ENCODE assay signal across 8 cellular contexts in the genomic region with DNA sequence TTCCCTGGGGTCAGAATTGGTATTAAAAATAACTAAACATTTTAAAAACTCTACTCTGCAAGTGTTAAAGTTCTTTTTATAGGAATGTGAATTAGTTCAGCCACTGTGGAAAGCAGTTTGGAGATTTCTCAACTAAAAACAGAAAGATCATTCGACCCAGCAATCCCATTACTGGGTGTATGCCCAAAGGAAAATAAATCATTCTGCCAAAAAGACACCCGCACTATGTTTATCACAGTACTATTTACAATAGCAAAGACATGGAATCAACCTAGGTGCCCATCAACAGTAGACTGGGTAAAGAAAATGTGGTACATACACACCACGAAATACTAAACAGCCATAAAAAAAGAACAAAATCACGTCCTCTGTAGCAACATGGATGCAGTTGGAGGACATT. TPM values are rescaled to one million over a fixed set of nuclear protein-coding genes. Genes with fewer than 3 reads are reported as not detected.
A peak's percentile ranks its signal among the peaks of the same experiment; 100 is the strongest.
DNase-seq lines count a peak whose midpoint lies in the region; ATAC-seq and TF ChIP-seq lines count a peak whose summit lies in the region.

No MANE protein-coding gene starts in this region.

- H3K27me3 ChIP-seq in left ventricle myocardium inferior (ENCODE audit: low read depth) (peaks cover 9% of the 10 kb centered on the region), right lobe of liver (no peaks in the 10 kb centered on the region)

- WGBS in right lobe of liver (ENCODE audit: insufficient coverage, low coverage, low lambda C conversion rate, missing lambda C conversion rate), result 29% methylated on average over 4 of the region's 4 CpGs

- H3K9me3 Mint-ChIP-seq in brain, result peaks cover 0 to 3% (median 0%) of the 10 kb centered on the region in 5 experiments
- peaks cover 3% of the 10 kb centered on the region for H3K9me3 Mint-ChIP-seq in type B pancreatic cell

- TF ChIP-seq POLR2A in right lobe of liver (IDR thresholded peaks at IDR 0.05), result no peak

- H3K27ac Mint-ChIP-seq in brain (no peak overlapping the region), type B pancreatic cell (no peak overlapping the region)

- peaks cover 38% of the 10 kb centered on the region for H3K4me1 ChIP-seq in left ventricle myocardium inferior
- peaks cover 0 to 18% (median 2%) of the 10 kb centered on the region in 4 donors for H3K4me1 ChIP-seq in right lobe of liver

- TF ChIP-seq CTCF in left ventricle myocardium inferior (IDR thresholded peaks at IDR 0.05; ENCODE audit: borderline replicate concordance) (no peak), brain (conservative IDR thresholded peaks at IDR 0.05) (no peak), right lobe of liver (IDR thresholded peaks at IDR 0.05) (no peak), type B pancreatic cell (conservative IDR thresholded peaks at IDR 0.05) (no peak)

- H3K27ac ChIP-seq in left ventricle myocardium inferior (replicated peaks), result peak overlapping the region; percentile 85
- H3K27ac ChIP-seq in right lobe of liver, result peak overlapping the region; percentile 6 to 61 (median 16)

- peak overlapping the region; percentile 72 for H3K4me3 ChIP-seq in left ventricle myocardium inferior
- peak overlapping the region; percentile 40 to 69 (median 58) for H3K4me3 ChIP-seq in right lobe of liver

- H3K36me3 Mint-ChIP-seq in brain, result peaks cover 21% of the 10 kb centered on the region
- peaks cover 14% of the 10 kb centered on the region for H3K36me3 Mint-ChIP-seq in type B pancreatic cell

- H3K36me3 ChIP-seq in left ventricle myocardium inferior, result peaks cover 10% of the 10 kb centered on the region
- no peaks in the 10 kb centered on the region for H3K36me3 ChIP-seq in right lobe of liver

- H3K4me1 Mint-ChIP-seq in brain, result peaks cover 11% of the 10 kb centered on the region
- peaks cover 3% of the 10 kb centered on the region for H3K4me1 Mint-ChIP-seq in type B pancreatic cell (ENCODE audit: unreplicated experiment)

- DNase-seq in left ventricle myocardium inferior (no peak), left cardiac atrium (no peak), right lobe of liver (no peak), type B pancreatic cell (ENCODE audit: extremely low spot score, unreplicated experiment) (no peak), mucosa of gallbladder (ENCODE audit: low spot score) (no peak), G401 (ENCODE audit: low spot score) (no peak), GM03348 (ENCODE audit: low spot score) (no peak)

- H3K27me3 Mint-ChIP-seq in brain, result peaks cover 24% of the 10 kb centered on the region
- peaks cover 44% of the 10 kb centered on the region for H3K27me3 Mint-ChIP-seq in type B pancreatic cell

- ATAC-seq in left cardiac atrium (no peak), right lobe of liver (peak; percentile 56 to 70 (median 67))

- peak overlapping the region; percentile 65 to 80 (median 73) for H3K4me3 Mint-ChIP-seq in brain
- H3K4me3 Mint-ChIP-seq in type B pancreatic cell, result peak overlapping the region; percentile 68

- intact Hi-C loops in left ventricle myocardium inferior (cut with micrococcal nuclease) (no loop called here), left cardiac atrium (cut with DNase I) (no loop called here), right lobe of liver (cut with DNase I) (no loop called here)

- H3K9me3 ChIP-seq in left ventricle myocardium inferior (replicated peaks) (no peaks in the 10 kb centered on the region), right lobe of liver (no peaks in the 10 kb centered on the region)

- in situ Hi-C loops in G401 (cut with HindIII; ENCODE audit: low sequenced_read_pairs), result no loop called here

RNA-seq across cellular contexts. Expression of gene THSD1, which starts 0.7 kb away (rescaled TPM):
- total RNA-seq in left ventricle myocardium inferior (4.2 TPM), left cardiac atrium (1 to 10 TPM; 6.4 to 7.2 TPM), right lobe of liver (1 to 10 TPM in 5 of 6 experiments, under 1 TPM in 1; 0.95 to 2.3 (median 1.5) TPM), type B pancreatic cell (ENCODE audit: low replicate concordance) (0.63 and 0.64 TPM in 2 replicates), mucosa of gallbladder (2.9 TPM)
- polyA plus RNA-seq in brain (ENCODE audit: insufficient read depth, low read depth, low replicate concordance), result 1.7 TPM
- total RNA-seq in G401 (2014; rRNA removed; shearing (Covaris generic)), result 0.55 and 1.3 TPM in 2 replicates

RNA-seq across cellular contexts. Expression of gene VPS36, which starts 43.8 kb away (rescaled TPM):
- total RNA-seq in left ventricle myocardium inferior (32.3 TPM), left cardiac atrium (10 to 100 TPM; 34.1 to 38.5 TPM), right lobe of liver (10 to 100 TPM; 14.6 to 25.7 (median 21.5) TPM), type B pancreatic cell (ENCODE audit: low replicate concordance) (35.2 and 41.6 TPM in 2 replicates), mucosa of gallbladder (41.6 TPM)
- polyA plus RNA-seq in brain (ENCODE audit: insufficient read depth, low read depth, low replicate concordance), result 5.6 TPM
- total RNA-seq in G401 (2014; rRNA removed; shearing (Covaris generic)), result 12.6 and 21.2 TPM in 2 replicates

RNA-seq across cellular contexts. Expression of gene CKAP2, which starts 48.6 kb away (rescaled TPM):
- total RNA-seq in left ventricle myocardium inferior (8.2 TPM), left cardiac atrium (1 to 10 TPM; 6.0 to 8.9 TPM), right lobe of liver (1 to 10 TPM; 2.1 to 7.2 (median 4.3) TPM), type B pancreatic cell (ENCODE audit: low replicate concordance) (25.2 and 67.4 TPM in 2 replicates), mucosa of gallbladder (9.0 TPM)
- 13.0 TPM for polyA plus RNA-seq in brain (ENCODE audit: insufficient read depth, low read depth, low replicate concordance)
- total RNA-seq in G401 (2014; rRNA removed; shearing (Covaris generic)), result 42.8 and 75.3 TPM in 2 replicates

Comparison
In these comparisons a context has a peak if more than half of its experiments do, and no peak if none do; other contexts are left out.
1. ATAC-seq: peak in right lobe of liver (4 of 4); none in left cardiac atrium (0 of 2).